ENCODE assay signal across 24 cellular contexts in the genomic region with DNA sequence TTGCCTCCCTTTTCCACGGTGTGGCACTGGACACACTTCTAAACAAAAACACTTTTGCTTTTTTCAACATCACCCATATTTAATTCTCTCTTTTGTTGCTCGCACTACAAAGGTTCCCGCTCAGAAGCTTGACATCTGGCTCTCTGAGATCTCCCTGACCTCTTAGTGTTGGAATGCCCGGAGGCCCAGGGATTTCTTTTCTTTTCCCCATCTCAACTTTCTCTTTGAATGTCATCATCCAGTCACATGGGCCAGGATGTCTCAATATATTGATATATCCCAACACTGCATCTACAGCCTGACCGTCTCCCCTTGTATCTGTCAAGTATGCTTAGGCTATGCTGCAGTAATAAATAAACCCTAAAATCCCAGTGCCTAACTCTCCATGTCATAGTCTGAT.
"Had no signal": no experiment of that assay in that cellular context is flagged by ENCODE, and none has a peak within 500 bp of the region (broad histone marks: within the 10 kb centered on the region; RNA-seq: fewer than 3 reads in every experiment).

No MANE protein-coding gene starts in this region.

- H3K9ac ChIP-seq: SK-N-SH had no signal

- ATAC-seq: activated CD4-positive, CD25-positive, alpha-beta regulatory T cell treated with anti-CD3 and anti-CD28 coated beads, Interleukin-2, amount 50 U/mL, for 24 hours; K562 had no signal

- H3K4me1 ChIP-seq: breast epithelium, Peyer's patch, SJCRH30 had no signal

- H3K27ac ChIP-seq: breast epithelium, Peyer's patch, RWPE1, SJCRH30 had no signal

- H3K4me3 ChIP-seq: breast epithelium, K562, Peyer's patch, SJCRH30 had no signal

- H3K36me3 ChIP-seq: breast epithelium, Peyer's patch, SJCRH30 had no signal

- H3K27me3 ChIP-seq: breast epithelium, Peyer's patch, SJCRH30 had no signal

- H3K9me3 ChIP-seq: breast epithelium, Peyer's patch, SJCRH30, SK-N-SH had no signal

- DNase-seq: activated CD4-positive, alpha-beta memory T cell treated with anti-CD3 and anti-CD28 coated beads, Interleukin-2, amount 10 ng/mL, durations not matched to agents 7 days and 5 days; activated CD4-positive, alpha-beta T cell treated with anti-CD3 and anti-CD28 coated beads, Interleukin-2, amount 10 ng/mL, durations not matched to agents 7 days and 5 days; activated naive CD8-positive, alpha-beta T cell treated with anti-CD3 and anti-CD28 coated beads for 36 hours; activated T-cell treated with anti-CD3 and anti-CD28 coated beads for 4 hours; activated T-cell treated with anti-CD3 and anti-CD28 coated beads, Interleukin-2, amount 50 U/mL, for 48 hours; anterior cingulate cortex; caudate nucleus; Karpas-422; MM.1S; NCI-H1105; NCI-H1436; NCI-H1694 treated with DMSO at 0.1 percent for 48 hours; NCI-H2081; NCI-H510A treated with DMSO at 0.1 percent for 48 hours; NCI-H69; NK-92 treated with Interleukin-12 subunit alpha and Interleukin-12 subunit beta, amount 100 ng/mL, for 24 hours; Peyer's patch; Right ventricle myocardium superior; SJCRH30; SK-N-SH had no signal
